10 cellular contexts compared by ENCODE assay signal in genomic region chr19:38665219-38665931, GRCh38. TPM values are rescaled to one million over a fixed set of nuclear protein-coding genes. Genes with fewer than 3 reads are reported as not detected.
A peak's percentile ranks its signal among the peaks of the same experiment; 100 is the strongest.
DNase-seq lines count a peak whose midpoint lies in the region; ATAC-seq and TF ChIP-seq lines count a peak whose summit lies in the region.
"Had no signal": no experiment of that assay in that cellular context is flagged by ENCODE, and none has a peak within 500 bp of the region (broad histone marks: within the 10 kb centered on the region; RNA-seq: fewer than 3 reads in every experiment).

No MANE protein-coding gene starts in this region.

- H3K36me3 ChIP-seq in colonic mucosa (no peaks in the 10 kb centered on the region), muscle layer of colon (ENCODE audit: insufficient read depth, low read length) (no peaks in the 10 kb centered on the region), transverse colon (no peaks in the 10 kb centered on the region)

- no peaks in the 10 kb centered on the region for H3K27me3 Mint-ChIP-seq in activated CD8-positive, alpha-beta memory T cell treated with anti-CD3 and anti-CD28 coated beads, Interleukin-2, amount 10 ng/mL, durations not matched to agents 7 days and 5 days
- H3K27me3 Mint-ChIP-seq in CD4-positive, alpha-beta T cell, result peaks cover 39% of the 10 kb centered on the region

- no peak for ATAC-seq in activated CD8-positive, alpha-beta memory T cell treated with anti-CD3 and anti-CD28 coated beads, Interleukin-2, amount 10 ng/mL, durations not matched to agents 7 days and 5 days
- ATAC-seq in GM19455 (IDR thresholded peaks at IDR 0.05; ENCODE audit: unreplicated experiment), result no peak
- ATAC-seq in CD4-positive, alpha-beta T cell (ENCODE audit: poor library complexity), result no peak

- in situ Hi-C loops in transverse colon (cut with MboI; ENCODE audit: low pct_ligation_motif_present in 1 of 4, low pct_unique_long_range_greater_than_20kb in 1 of 4, low sequenced_read_pairs in 3 of 4), result no loop called here

- H3K27ac ChIP-seq in colonic mucosa, result peak overlapping the region; percentile 95
- peak overlapping the region; percentile 85 for H3K27ac ChIP-seq in muscle layer of colon (ENCODE audit: low read depth, low read length)
- H3K27ac ChIP-seq in transverse colon, result peak overlapping the region; percentile 99 to 100 (median 99)
- no peak overlapping the region for H3K27ac ChIP-seq in CD4-positive, alpha-beta T cell (ENCODE audit: low read depth, low read length)

- H3K4me1 ChIP-seq in colonic mucosa, result peaks cover 75% of the 10 kb centered on the region
- H3K4me1 ChIP-seq in muscle layer of colon (ENCODE audit: insufficient read depth, low read length), result peaks cover 94% of the 10 kb centered on the region
- H3K4me1 ChIP-seq in transverse colon, result peaks cover 95 to 100% (median 99%) of the 10 kb centered on the region in 4 donors

- peak overlapping the region; percentile 59 for H3K27ac Mint-ChIP-seq in activated CD8-positive, alpha-beta memory T cell treated with anti-CD3 and anti-CD28 coated beads, Interleukin-2, amount 10 ng/mL, durations not matched to agents 7 days and 5 days
- no peak overlapping the region for H3K27ac Mint-ChIP-seq in CD4-positive, alpha-beta T cell

- TF ChIP-seq CTCF in colonic mucosa (IDR thresholded peaks at IDR 0.05) (no peak), transverse colon (IDR thresholded peaks at IDR 0.05) (no peak)
- no peak for TF ChIP-seq CTCF in CD4-positive, alpha-beta T cell (IDR thresholded peaks at IDR 0.05)

- peaks cover 86% of the 10 kb centered on the region for H3K4me1 Mint-ChIP-seq in activated CD8-positive, alpha-beta memory T cell treated with anti-CD3 and anti-CD28 coated beads, Interleukin-2, amount 10 ng/mL, durations not matched to agents 7 days and 5 days
- peaks cover 70% of the 10 kb centered on the region for H3K4me1 Mint-ChIP-seq in CD4-positive, alpha-beta T cell (ENCODE audit: low read depth)

- no peak for TF ChIP-seq EP300 in transverse colon (IDR thresholded peaks at IDR 0.05; ENCODE audit: low read depth)

- no peak for DNase-seq in activated CD8-positive, alpha-beta memory T cell treated with anti-CD3 and anti-CD28 coated beads, Interleukin-2, amount 10 ng/mL, durations not matched to agents 7 days and 5 days
- no peak for DNase-seq in activated CD8-positive, alpha-beta memory T cell treated with anti-CD3 and anti-CD28 coated beads, Interleukin-2, amount 50 U/mL, for 48 hours
- DNase-seq in colonic mucosa (no peak), transverse colon (no peak)
- DNase-seq in activated T-cell treated with anti-CD3 and anti-CD28 coated beads, Interleukin-2, amount 50 U/mL, for 48 hours, result no peak
- DNase-seq in CD4-positive, alpha-beta T cell, result no peak
- DNase-seq: activated naive CD4-positive, alpha-beta T cell treated with Interleukin-2 at 50 U/mL for 16 hours; hippocampal formation had no signal

- H3K9me3 ChIP-seq in colonic mucosa, result no peaks in the 10 kb centered on the region
- no peaks in the 10 kb centered on the region for H3K9me3 ChIP-seq in muscle layer of colon (ENCODE audit: low read length)
- H3K9me3 ChIP-seq in transverse colon, result no peaks in the 10 kb centered on the region
- H3K9me3 ChIP-seq in CD4-positive, alpha-beta T cell (ENCODE audit: control insufficient read depth, low read length), result no peaks in the 10 kb centered on the region

- H3K27me3 ChIP-seq in colonic mucosa, result no peaks in the 10 kb centered on the region
- H3K27me3 ChIP-seq in muscle layer of colon (ENCODE audit: control insufficient read depth in 1 of 2, insufficient read depth in 2 of 2, low read length in 2 of 2), result no peaks in the 10 kb centered on the region
- no peaks in the 10 kb centered on the region for H3K27me3 ChIP-seq in transverse colon
- H3K27me3 ChIP-seq in CD4-positive, alpha-beta T cell (ENCODE audit: control insufficient read depth, insufficient read depth, low read length), result peaks cover 3% of the 10 kb centered on the region

- intact Hi-C loops in colonic mucosa (cut with DNase I), result no loop called here
- intact Hi-C loops in transverse colon (cut with DNase I; ENCODE audit: low total_unique reads), result no loop called here
- intact Hi-C loops in CD4-positive, alpha-beta T cell (cut with DNase I, micrococcal nuclease), result no loop called here

- H3K36me3 Mint-ChIP-seq in activated CD8-positive, alpha-beta memory T cell treated with anti-CD3 and anti-CD28 coated beads, Interleukin-2, amount 10 ng/mL, durations not matched to agents 7 days and 5 days, result peaks cover 30% of the 10 kb centered on the region
- no peaks in the 10 kb centered on the region for H3K36me3 Mint-ChIP-seq in CD4-positive, alpha-beta T cell (ENCODE audit: low read depth)

- CTCF ChIA-PET in activated CD8-positive, alpha-beta memory T cell treated with anti-CD3 and anti-CD28 coated beads, Interleukin-2, amount 10 ng/mL, durations not matched to agents 7 days and 5 days (lab: Charles Lee), result interaction anchor here (0.6 to 2.2 kb wide), 6 partner anchors 9 to 126 kb away, joined by 3 to 9 read pairs (median 3); no protein-coding TSS in a partner anchor
- CTCF ChIA-PET in CD4-positive, alpha-beta T cell (lab: Charles Lee), result no interaction called here

- no peaks in the 10 kb centered on the region for H3K9me3 Mint-ChIP-seq in activated CD8-positive, alpha-beta memory T cell treated with anti-CD3 and anti-CD28 coated beads, Interleukin-2, amount 10 ng/mL, durations not matched to agents 7 days and 5 days (ENCODE audit: low read depth)
- no peaks in the 10 kb centered on the region for H3K9me3 Mint-ChIP-seq in CD4-positive, alpha-beta T cell

- POLR2A ChIA-PET in CD4-positive, alpha-beta T cell (lab: Charles Lee), result interaction anchor here (2.9 kb wide), 1 partner anchor 9 kb away, joined by 11 read pairs; no protein-coding TSS in a partner anchor

- no peak overlapping the region for H3K4me3 ChIP-seq in colonic mucosa
- H3K4me3 ChIP-seq in muscle layer of colon (ENCODE audit: low read depth in 1 of 2, low read length in 2 of 2), result peak overlapping the region in 1 of 2 donors; percentile 22
- H3K4me3 ChIP-seq in transverse colon, result no peak overlapping the region

- H3K9ac ChIP-seq in colonic mucosa (ENCODE audit: low read depth in 2 of 2, low read length in 2 of 2), result peak overlapping the region; percentile 60 to 64
- peak overlapping the region; percentile 18 for H3K9ac ChIP-seq in muscle layer of colon (ENCODE audit: low read length)

- WGBS in transverse colon (ENCODE audit: low coverage in 1 of 2), 2 donors, result 66 to 70% methylated on average over 2 to 13 of the region's 13 CpGs

- TF ChIP-seq POLR2A in transverse colon (IDR thresholded peaks at IDR 0.05), result no peak

- no peak overlapping the region for H3K4me3 Mint-ChIP-seq in activated CD8-positive, alpha-beta memory T cell treated with anti-CD3 and anti-CD28 coated beads, Interleukin-2, amount 10 ng/mL, durations not matched to agents 7 days and 5 days
- no peak overlapping the region for H3K4me3 Mint-ChIP-seq in CD4-positive, alpha-beta T cell

RNA-seq across cellular contexts. Expression of gene ACTN4, which starts 17.9 kb away (rescaled TPM):
- 100 to 1,000 TPM; 413 to 433 TPM for total RNA-seq in activated CD8-positive, alpha-beta memory T cell treated with anti-CD3 and anti-CD28 coated beads, Interleukin-2, amount 10 ng/mL, durations not matched to agents 7 days and 5 days
- 1,000 to 10,000 TPM; 1,019 to 1,060 TPM for total RNA-seq in colonic mucosa
- total RNA-seq in transverse colon, result 1,000 to 10,000 TPM in 1 of 4 donors, 100 to 1,000 TPM in 3; 458 to 1,080 (median 723) TPM
- 10 to 100 TPM; 70.3 to 84.0 TPM for total RNA-seq in CD4-positive, alpha-beta T cell

RNA-seq across cellular contexts. Expression of gene EIF3K, which starts 46.4 kb away (rescaled TPM):
- total RNA-seq in activated CD8-positive, alpha-beta memory T cell treated with anti-CD3 and anti-CD28 coated beads, Interleukin-2, amount 10 ng/mL, durations not matched to agents 7 days and 5 days, result 100 to 1,000 TPM; 281 to 308 TPM
- 100 to 1,000 TPM; 367 to 445 TPM for total RNA-seq in colonic mucosa
- 100 to 1,000 TPM; 267 to 660 (median 460) TPM for total RNA-seq in transverse colon
- total RNA-seq in CD4-positive, alpha-beta T cell, result 100 to 1,000 TPM; 309 to 322 TPM

RNA-seq across cellular contexts. Expression of gene MAP4K1, which starts 47.6 kb away (rescaled TPM):
- total RNA-seq in activated CD8-positive, alpha-beta memory T cell treated with anti-CD3 and anti-CD28 coated beads, Interleukin-2, amount 10 ng/mL, durations not matched to agents 7 days and 5 days, result 100 to 1,000 TPM; 337 to 497 TPM
- 1 to 10 TPM; 2.6 to 4.9 TPM for total RNA-seq in colonic mucosa
- 10 to 100 TPM in 2 of 4 donors, 1 to 10 TPM in 1, not detected in 1; 4.0 to 49.0 (median 11.1) TPM for total RNA-seq in transverse colon
- total RNA-seq in CD4-positive, alpha-beta T cell, result 100 to 1,000 TPM; 173 to 185 TPM

Comparison
In these comparisons a context has a peak if more than half of its experiments do, and no peak if none do; other contexts are left out.
1. RNA of gene ACTN4, which starts 17.9 kb away (total RNA-seq): 1,019 to 1,060 TPM in colonic mucosa, 458 to 1,080 TPM in transverse colon and 413 to 433 TPM in activated CD8-positive, alpha-beta memory T cell treated with anti-CD3 and anti-CD28 coated beads, Interleukin-2, amount 10 ng/mL, durations not matched to agents 7 days and 5 days; 70.3 to 84.0 TPM in CD4-positive, alpha-beta T cell; every median in the first group is over 4 times any median in the second.